ENCODE assay signal across 23 cellular contexts in the genomic region with DNA sequence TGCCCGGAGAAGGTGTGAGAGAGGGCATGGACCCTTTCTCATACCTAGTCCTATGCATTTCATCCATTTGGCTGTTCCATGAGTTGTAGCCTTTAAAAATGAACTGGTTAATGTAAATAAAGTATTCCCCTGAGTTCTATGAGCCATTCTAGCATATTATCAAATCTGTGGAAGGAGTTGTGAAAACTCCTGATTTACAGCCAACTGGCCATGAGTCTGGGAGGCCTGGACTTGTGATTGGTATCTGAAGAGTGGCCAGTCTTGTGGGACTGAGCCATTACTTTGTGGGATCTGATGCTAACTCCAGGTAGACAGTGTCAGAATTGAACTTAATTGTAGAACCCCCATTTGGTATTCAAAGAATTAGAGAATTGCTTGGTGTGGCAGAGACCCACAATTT. TPM values are rescaled to one million over a fixed set of nuclear protein-coding genes. Genes with fewer than 3 reads are reported as not detected.
"Had no signal": no experiment of that assay in that cellular context is flagged by ENCODE, and none has a peak within 500 bp of the region (broad histone marks: within the 10 kb centered on the region; RNA-seq: fewer than 3 reads in every experiment).

No MANE protein-coding gene starts in this region.

- H3K36me3 Mint-ChIP-seq: naive thymus-derived CD8-positive, alpha-beta T cell had no signal

- H3K9me3 ChIP-seq: esophagus squamous epithelium, mucosa of descending colon, neutrophil, psoas muscle, stomach had no signal

- H3K27me3 Mint-ChIP-seq: dendritic cell treated with granulocyte-macrophage colony-stimulating factor and Interleukin-4, amounts not matched to agents 40 ng/mL and 50 ng/mL, for 4 days; naive thymus-derived CD8-positive, alpha-beta T cell had no signal

- ATAC-seq: left colon; left ventricle myocardium superior; mucosa of descending colon; naive thymus-derived CD8-positive, alpha-beta T cell; psoas muscle; sciatic nerve had no signal

- H3K4me1 ChIP-seq: esophagus squamous epithelium, psoas muscle, stomach had no signal

- H3K9me3 Mint-ChIP-seq: central memory CD8-positive, alpha-beta T cell; dendritic cell treated with granulocyte-macrophage colony-stimulating factor and Interleukin-4, amounts not matched to agents 40 ng/mL and 50 ng/mL, for 4 days; naive thymus-derived CD8-positive, alpha-beta T cell had no signal

- H3K27me3 ChIP-seq: esophagus squamous epithelium, stomach had no signal

- H3K4me1 Mint-ChIP-seq: central memory CD8-positive, alpha-beta T cell had no signal

- H3K4me3 ChIP-seq: esophagus squamous epithelium, mucosa of descending colon, psoas muscle, stomach had no signal

- DNase-seq: esophagus squamous epithelium; foreskin melanocyte; head of caudate nucleus; hippocampal formation; left colon; left ventricle myocardium superior; mucosa of descending colon; naive thymus-derived CD8-positive, alpha-beta T cell; psoas muscle; retina; small intestine; stimulated activated CD4-positive, alpha-beta T cell treated with anti-CD3 and anti-CD28 coated beads, Interleukin-12 subunit alpha, Interleukin-12 subunit beta, amount 100 ng/mL, for 4 hours; stimulated activated naive CD4-positive, alpha-beta T cell; stomach; trophoblast cell had no signal

- H3K4me3 Mint-ChIP-seq: central memory CD8-positive, alpha-beta T cell; dendritic cell treated with granulocyte-macrophage colony-stimulating factor and Interleukin-4, amounts not matched to agents 40 ng/mL and 50 ng/mL, for 4 days; naive thymus-derived CD8-positive, alpha-beta T cell had no signal

- H3K27ac Mint-ChIP-seq: dendritic cell treated with granulocyte-macrophage colony-stimulating factor and Interleukin-4, amounts not matched to agents 40 ng/mL and 50 ng/mL, for 4 days had no signal

- H3K36me3 ChIP-seq: esophagus squamous epithelium, neutrophil, stomach had no signal

- H3K27ac ChIP-seq: neutrophil, psoas muscle, stomach had no signal

RNA-seq across cellular contexts. Expression of a gene that starts 55.3 kb away (rescaled TPM):
- total RNA-seq: esophagus squamous epithelium, left colon, left ventricle myocardium superior, lung microvascular endothelial cell, mucosa of descending colon, osteoblast, psoas muscle, sciatic nerve, stomach had no signal
- polyA plus RNA-seq: naive thymus-derived CD8-positive, alpha-beta T cell; neural cell; psoas muscle; urinary bladder had no signal

RNA-seq across cellular contexts. Expression of a gene that starts 55.4 kb away (rescaled TPM):
- total RNA-seq: left ventricle myocardium superior; naive thymus-derived CD8-positive, alpha-beta T cell; osteoblast; psoas muscle had no signal
- polyA plus RNA-seq: naive thymus-derived CD8-positive, alpha-beta T cell; neural cell had no signal
